In the genomic region with DNA sequence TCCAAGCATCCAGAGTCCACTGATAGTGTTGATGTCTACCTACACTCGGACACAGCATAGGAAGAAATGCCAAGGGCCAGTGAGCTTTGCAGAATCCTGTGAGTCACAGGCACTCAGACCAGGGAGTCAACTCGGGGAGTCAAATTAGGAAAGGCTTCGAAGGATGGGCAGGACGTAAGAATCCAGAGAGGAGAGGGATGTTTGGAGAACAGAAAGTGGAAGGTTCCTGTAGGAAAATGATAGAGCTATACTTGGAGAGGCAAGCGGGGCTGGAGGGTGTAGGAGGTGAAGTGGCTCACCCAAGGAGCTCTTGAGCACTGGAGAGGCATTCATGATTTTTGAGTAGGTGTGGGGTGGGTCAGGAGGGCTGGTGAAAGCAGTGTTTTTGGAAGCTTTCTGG, we compare ENCODE assay signal across 13 cellular contexts. TPM values are rescaled to one million over a fixed set of nuclear protein-coding genes. Genes with fewer than 3 reads are reported as not detected.
DNase-seq lines count a peak whose midpoint lies in the region; ATAC-seq, FAIRE-seq and TF ChIP-seq lines count a peak whose summit lies in the region.
"Had no signal": no experiment of that assay in that cellular context is flagged by ENCODE, and none has a peak within 500 bp of the region (broad histone marks: within the 10 kb centered on the region; RNA-seq: fewer than 3 reads in every experiment).

No MANE protein-coding gene starts in this region.

- peaks cover 17% of the 10 kb centered on the region for H3K4me1 Mint-ChIP-seq in astrocyte (ENCODE audit: low read depth, unreplicated experiment)

- H4K20me1 ChIP-seq in astrocyte (ENCODE audit: insufficient read depth, low read length), result peaks cover 75% of the 10 kb centered on the region
- H4K20me1 ChIP-seq in smooth muscle cell (ENCODE audit: low read depth), result peaks cover 78% of the 10 kb centered on the region

- DNase-seq in GM03348 (ENCODE audit: low spot score) (peak; percentile 59), astrocyte (ENCODE audit: low read depth) (peak; percentile 56), left ventricle myocardium inferior (no peak), smooth muscle cell (lab: John Stamatoyannopoulos, UW; ENCODE audit: unreplicated experiment) (no peak), NCI-H774 (lab: John Stamatoyannopoulos, UW) (no peak), T-helper 1 cell (no peak)
- DNase-seq: cortex of kidney; NCI-H187; stimulated activated CD4-positive, alpha-beta T cell treated with anti-CD3 and anti-CD28 coated beads, Interleukin-2, amount 100 ng/mL, for 24 hours had no signal

- H3K4me3 ChIP-seq in astrocyte (ENCODE audit: insufficient read depth, low read depth, low read length) (peak overlapping the region; percentile 91), left ventricle myocardium inferior (peak overlapping the region; percentile 98), smooth muscle cell (peak overlapping the region; percentile 100)

- H3K9me3 ChIP-seq in astrocyte (ENCODE audit: insufficient read depth, low read depth, low read length) (no peaks in the 10 kb centered on the region), left ventricle myocardium inferior (replicated peaks) (no peaks in the 10 kb centered on the region), smooth muscle cell (replicated peaks; ENCODE audit: low read depth) (no peaks in the 10 kb centered on the region)

- H3K36me3 ChIP-seq in astrocyte (ENCODE audit: insufficient read depth, low read length) (peaks cover 52% of the 10 kb centered on the region), left ventricle myocardium inferior (peaks cover 31% of the 10 kb centered on the region), smooth muscle cell (ENCODE audit: low read depth) (no peaks in the 10 kb centered on the region)

- H3K36me3 Mint-ChIP-seq in astrocyte (ENCODE audit: low read depth, unreplicated experiment), result peaks cover 10% of the 10 kb centered on the region

- H3F3A ChIP-seq in smooth muscle cell (ENCODE audit: low read depth), result peaks cover 40% of the 10 kb centered on the region

- no peaks in the 10 kb centered on the region for H3K27me3 Mint-ChIP-seq in astrocyte (ENCODE audit: low read depth, unreplicated experiment)

- H3K9me3 Mint-ChIP-seq in astrocyte (ENCODE audit: unreplicated experiment), result no peaks in the 10 kb centered on the region

- H3K27me3 ChIP-seq in astrocyte (ENCODE audit: insufficient read depth, low read length) (no peaks in the 10 kb centered on the region), left ventricle myocardium inferior (ENCODE audit: low read depth) (no peaks in the 10 kb centered on the region), smooth muscle cell (ENCODE audit: low read depth) (no peaks in the 10 kb centered on the region)

- TF ChIP-seq CTCF in astrocyte (IDR thresholded peaks at IDR 0.05; ENCODE audit: insufficient read depth, low read depth, low read length) (no peak), left ventricle myocardium inferior (IDR thresholded peaks at IDR 0.05; ENCODE audit: borderline replicate concordance) (no peak), smooth muscle cell (IDR thresholded peaks at IDR 0.05; ENCODE audit: borderline replicate concordance, insufficient read depth, poor library complexity, severe bottlenecking) (no peak)

- 30% methylated on average over 5 of the region's 5 CpGs for WGBS in smooth muscle cell (ENCODE audit: low lambda C conversion rate)

- H3K4me3 Mint-ChIP-seq in astrocyte (ENCODE audit: unreplicated experiment), result no peak overlapping the region

- ATAC-seq in GM18907 (IDR thresholded peaks at IDR 0.05; ENCODE audit: unreplicated experiment) (no peak), GM18498 (IDR thresholded peaks at IDR 0.05; ENCODE audit: unreplicated experiment) (no peak)

- H3K4me2 ChIP-seq in astrocyte (ENCODE audit: low read length), result peak overlapping the region; percentile 97
- H3K4me2 ChIP-seq in smooth muscle cell, result peak overlapping the region; percentile 85

- H3K27ac ChIP-seq in astrocyte (ENCODE audit: low read depth, low read length) (peak overlapping the region; percentile 11), left ventricle myocardium inferior (replicated peaks) (peak overlapping the region; percentile 99), smooth muscle cell (ENCODE audit: low read depth) (peak overlapping the region; percentile 97)

- no peak overlapping the region for H3K27ac Mint-ChIP-seq in astrocyte (ENCODE audit: unreplicated experiment)

- H3K79me2 ChIP-seq in astrocyte (ENCODE audit: insufficient read depth, low read length) (peaks cover 96% of the 10 kb centered on the region), smooth muscle cell (ENCODE audit: low read depth) (peaks cover 71% of the 10 kb centered on the region)

- H2AFZ ChIP-seq in astrocyte (ENCODE audit: low read depth, low read length) (no peak overlapping the region), smooth muscle cell (ENCODE audit: low read depth) (no peak overlapping the region)

- H3K4me1 ChIP-seq in astrocyte (ENCODE audit: insufficient read depth, low read length) (peaks cover 48% of the 10 kb centered on the region), left ventricle myocardium inferior (peaks cover 89% of the 10 kb centered on the region), smooth muscle cell (ENCODE audit: low read depth) (peaks cover 30% of the 10 kb centered on the region)

- H3K9ac ChIP-seq in astrocyte (ENCODE audit: low read length), result peak overlapping the region; percentile 99
- H3K9ac ChIP-seq in smooth muscle cell (ENCODE audit: low read depth), result no peak overlapping the region

- intact Hi-C loops in left ventricle myocardium inferior (cut with micrococcal nuclease), result no loop called here

- no peak for FAIRE-seq in astrocyte (lab: Jason Lieb, UNC)
- FAIRE-seq: urothelium cell line had no signal

RNA-seq across cellular contexts. Expression of a gene that starts 3.0 kb away (rescaled TPM):
- 477 and 523 TPM in 2 replicates for total RNA-seq in astrocyte
- total RNA-seq in left ventricle myocardium inferior, result 68.4 TPM
- 52.2 and 71.1 TPM in 2 replicates for total RNA-seq in smooth muscle cell
- polyA plus RNA-seq in smooth muscle cell, result 322 and 354 TPM in 2 replicates

RNA-seq across cellular contexts. Expression of a gene that starts 21.6 kb away (rescaled TPM):
- total RNA-seq in astrocyte (7.6 and 8.0 TPM in 2 replicates), left ventricle myocardium inferior (0.47 TPM), smooth muscle cell (0.09 and 0.31 TPM in 2 replicates)
- polyA plus RNA-seq in smooth muscle cell, result 0.03 TPM in 1 of 2 replicates, not detected in the other

RNA-seq across cellular contexts. Expression of a gene that starts 24.5 kb away (rescaled TPM):
- total RNA-seq in astrocyte, result 0.96 and 2.6 TPM in 2 replicates
- total RNA-seq in left ventricle myocardium inferior, result not detected
- 4.3 and 19.1 TPM in 2 replicates for total RNA-seq in smooth muscle cell
- polyA plus RNA-seq in smooth muscle cell, result 8.7 and 23.6 TPM in 2 replicates

RNA-seq across cellular contexts. Expression of a gene that starts 59.1 kb away (rescaled TPM):
- total RNA-seq in astrocyte (not detected in 2 replicates), left ventricle myocardium inferior (not detected), smooth muscle cell (not detected in 2 replicates)
- not detected in 2 replicates for polyA plus RNA-seq in smooth muscle cell
- polyA plus RNA-seq: liver had no signal

Comparison
In these comparisons a context has a peak if more than half of its experiments do, and no peak if none do; other contexts are left out.
1. DNase-seq: peak in GM03348 (single experiment) and astrocyte (single experiment); none in left ventricle myocardium inferior (single experiment), smooth muscle cell (single experiment), NCI-H774 (single experiment) and T-helper 1 cell (0 of 5).
2. H3K27ac ChIP-seq: peak in every context shown above with its lines; median percentile 99 in left ventricle myocardium inferior; 97 in smooth muscle cell; 11 in astrocyte.
3. Peak in every context shown above with its lines, with median percentiles within 50 percentile points of each other: H3K4me3 ChIP-seq.